ENCODE assay signal across 10 cellular contexts in genomic region chr1:87463917-87464565, GRCh38.
A peak's percentile ranks its signal among the peaks of the same experiment; 100 is the strongest.
DNase-seq lines count a peak whose midpoint lies in the region; ATAC-seq and TF ChIP-seq lines count a peak whose summit lies in the region.
"Had no signal": no experiment of that assay in that cellular context is flagged by ENCODE, and none has a peak within 500 bp of the region (broad histone marks: within the 10 kb centered on the region; RNA-seq: fewer than 3 reads in every experiment).

No MANE protein-coding gene starts in this region.

- H3K27ac ChIP-seq in dorsolateral prefrontal cortex: no peak overlapping the region

- H3K9me3 Mint-ChIP-seq in mesothelial cell of epicardium: peaks cover 17% of the 10 kb centered on the region

- intact Hi-C loops in dorsolateral prefrontal cortex (cut with DNase I): no loop called here
- intact Hi-C loops in left colon (cut with DNase I, micrococcal nuclease): no loop called here

- no peaks in the 10 kb centered on the region for H3K27me3 Mint-ChIP-seq in mesothelial cell of epicardium (ENCODE audit: low read depth)
- H3K27me3 Mint-ChIP-seq: dendritic cell treated with granulocyte-macrophage colony-stimulating factor and Interleukin-4, amounts not matched to agents 40 ng/mL and 50 ng/mL, for 4 days had no signal

- no peaks in the 10 kb centered on the region for H3K27me3 ChIP-seq in dorsolateral prefrontal cortex

- no peak overlapping the region for H3K4me3 ChIP-seq in dorsolateral prefrontal cortex

- peak; percentile 70 for ATAC-seq in GM19023 (IDR thresholded peaks at IDR 0.05; ENCODE audit: unreplicated experiment)
- ATAC-seq in GM21619 (IDR thresholded peaks at IDR 0.05; ENCODE audit: unreplicated experiment): peak; percentile 63
- peak; percentile 62 for ATAC-seq in HG03378 (IDR thresholded peaks at IDR 0.05; ENCODE audit: unreplicated experiment)
- ATAC-seq in left colon: no peak
- ATAC-seq: activated T-cell treated with anti-CD3 and anti-CD28 coated beads, Interleukin-2, amount 50 U/mL, for 4 hours had no signal

- peak overlapping the region; percentile 15 for H3K27ac Mint-ChIP-seq in mesothelial cell of epicardium
- H3K27ac Mint-ChIP-seq: dendritic cell treated with granulocyte-macrophage colony-stimulating factor and Interleukin-4, amounts not matched to agents 40 ng/mL and 50 ng/mL, for 4 days had no signal

- DNase-seq in mesothelial cell of epicardium (ENCODE audit: low spot score in 2 of 2, unreplicated experiment in 2 of 2): no peak
- DNase-seq in dorsolateral prefrontal cortex: no peak
- DNase-seq in left colon: no peak
- DNase-seq in NCI-H2227 (lab: John Stamatoyannopoulos, UW; ENCODE audit: unreplicated experiment): no peak
- DNase-seq: activated T-cell treated with anti-CD3 and anti-CD28 coated beads, Interleukin-2, amount 50 U/mL, for 4 hours; NCI-H2227 treated with DMSO at 0.1 percent for 48 hours had no signal

- TF ChIP-seq CTCF in mesothelial cell of epicardium (IDR thresholded peaks at IDR 0.05; ENCODE audit: unreplicated experiment) (no peak), dorsolateral prefrontal cortex (IDR thresholded peaks at IDR 0.05 in 54 of 56, conservative IDR thresholded peaks at IDR 0.05 in 2 of 56; ENCODE audit: low read depth in 1 of 56, partially characterized antibody in 56 of 56) (no peak)

- peaks cover 15% of the 10 kb centered on the region for H3K4me1 Mint-ChIP-seq in mesothelial cell of epicardium

- H3K36me3 Mint-ChIP-seq in mesothelial cell of epicardium: peaks cover 5% of the 10 kb centered on the region

- H3K4me3 Mint-ChIP-seq in mesothelial cell of epicardium: no peak overlapping the region
- H3K4me3 Mint-ChIP-seq: activated T-cell treated with anti-CD3 and anti-CD28 coated beads, Interleukin-2, amount 50 U/mL, for 4 hours; dendritic cell treated with granulocyte-macrophage colony-stimulating factor and Interleukin-4, amounts not matched to agents 40 ng/mL and 50 ng/mL, for 4 days had no signal
